29 cellular contexts compared by ENCODE assay signal in genomic region chr7:71886066-71886465, GRCh38.
DNase-seq lines count a peak whose midpoint lies in the region; ATAC-seq, FAIRE-seq and TF ChIP-seq lines count a peak whose summit lies in the region.
"Had no signal": no experiment of that assay in that cellular context is flagged by ENCODE, and none has a peak within 500 bp of the region (broad histone marks: within the 10 kb centered on the region; RNA-seq: fewer than 3 reads in every experiment).

No MANE protein-coding gene starts in this region.

- TF ChIP-seq CTCF in chondrocyte (IDR thresholded peaks at IDR 0.05) (no peak), pancreas (IDR thresholded peaks at IDR 0.05) (no peak)

- no peaks in the 10 kb centered on the region for H3K9me3 ChIP-seq in pancreas
- H3K9me3 ChIP-seq: prostate gland had no signal

- intact Hi-C loops in pancreas (cut with DNase I), result no loop called here
- intact Hi-C loops in left cardiac atrium (cut with DNase I), result no loop called here

- H3K27ac ChIP-seq in pancreas, result no peak overlapping the region
- H3K27ac ChIP-seq: neutrophil, prostate gland, WERI-Rb-1 had no signal

- peaks cover 7% of the 10 kb centered on the region for H3K4me1 Mint-ChIP-seq in chondrocyte (ENCODE audit: low read depth)
- H3K4me1 Mint-ChIP-seq: activated CD4-positive, alpha-beta T cell treated with anti-CD3 and anti-CD28 coated beads, Interleukin-2, amount 10 ng/mL, durations not matched to agents 24 days and 14 days; CD8-positive, alpha-beta memory T cell had no signal

- CTCF ChIA-PET in HEK293T (lab: Yijun Ruan, JAX), result no interaction called here

- peaks cover 15% of the 10 kb centered on the region for H3K27me3 Mint-ChIP-seq in chondrocyte (ENCODE audit: low read depth)
- H3K27me3 Mint-ChIP-seq: activated CD4-positive, alpha-beta T cell treated with anti-CD3 and anti-CD28 coated beads, Interleukin-2, amount 10 ng/mL, durations not matched to agents 24 days and 14 days; activated T-cell treated with anti-CD3 and anti-CD28 coated beads, Interleukin-2, amount 50 U/mL, for 24 hours; CD8-positive, alpha-beta memory T cell had no signal

- no peak overlapping the region for H3K27ac Mint-ChIP-seq in chondrocyte (ENCODE audit: unreplicated experiment)
- H3K27ac Mint-ChIP-seq: activated CD4-positive, alpha-beta T cell treated with anti-CD3 and anti-CD28 coated beads, Interleukin-2, amount 10 ng/mL, durations not matched to agents 24 days and 14 days; activated T-cell treated with anti-CD3 and anti-CD28 coated beads, Interleukin-2, amount 50 U/mL, for 24 hours; CD8-positive, alpha-beta memory T cell had no signal

- 49 to 58% methylated on average over 7 of the region's 7 CpGs for WGBS in pancreas, 2 donors

- H3K4me1 ChIP-seq in pancreas, result no peaks in the 10 kb centered on the region
- H3K4me1 ChIP-seq: prostate gland had no signal

- H3K36me3 ChIP-seq in pancreas, result no peaks in the 10 kb centered on the region
- H3K36me3 ChIP-seq: neutrophil, prostate gland, WERI-Rb-1 had no signal

- no peak for ATAC-seq in HG03460 (IDR thresholded peaks at IDR 0.05; ENCODE audit: unreplicated experiment)
- no peak for ATAC-seq in pancreas
- no peak for ATAC-seq in HG03159 (IDR thresholded peaks at IDR 0.05; ENCODE audit: unreplicated experiment)
- ATAC-seq in left cardiac atrium, result no peak
- ATAC-seq: left colon, PC-3 had no signal

- peaks cover 2% of the 10 kb centered on the region for H3K36me3 Mint-ChIP-seq in chondrocyte (ENCODE audit: low read depth)
- H3K36me3 Mint-ChIP-seq: brain; CD8-positive, alpha-beta memory T cell had no signal

- no peak overlapping the region for H3K4me3 ChIP-seq in pancreas
- H3K4me3 ChIP-seq: prostate gland had no signal

- no peaks in the 10 kb centered on the region for H3K27me3 ChIP-seq in pancreas
- H3K27me3 ChIP-seq: neutrophil had no signal

- POLR2A ChIA-PET in HEK293T (lab: Yijun Ruan, JAX), result no interaction called here

- peak; percentile 38 for DNase-seq in Ammon's horn (ENCODE audit: low spot score)
- DNase-seq in HEK293T (ENCODE audit: extremely low spot score), result no peak
- no peak for DNase-seq in chondrocyte (ENCODE audit: low spot score)
- DNase-seq in inferior parietal cortex (ENCODE audit: extremely low spot score), result peak; percentile 5
- no peak for DNase-seq in pancreas
- no peak for DNase-seq in left cardiac atrium
- DNase-seq: 8988T; activated CD4-positive, alpha-beta T cell treated with anti-CD3 and anti-CD28 coated beads, Interleukin-2, amount 10 ng/mL, durations not matched to agents 24 days and 14 days; activated T-cell treated with anti-CD3 and anti-CD28 coated beads, Interleukin-2, amount 50 U/mL, for 24 hours; CD8-positive, alpha-beta memory T cell; effector memory CD4-positive, alpha-beta T cell; foreskin fibroblast; GDM1; H7; left colon; mammary epithelial cell; NCI-H510A; NK-92 treated with Interleukin-12 subunit alpha and Interleukin-12 subunit beta, amount 100 ng/mL, for 24 hours; PC-3; Right ventricle myocardium superior; stimulated activated CD4-positive, alpha-beta T cell treated with anti-CD3 and anti-CD28 coated beads, Interleukin-15, amount 100 ng/mL, for 24 hours; stimulated activated naive CD4-positive, alpha-beta T cell treated with Interleukin-2 at 50 U/mL for 16 hours; T-helper 9 cell; WERI-Rb-1 had no signal

- peaks cover 23% of the 10 kb centered on the region for H3K9me3 Mint-ChIP-seq in chondrocyte (ENCODE audit: low read depth)

- FAIRE-seq in pancreas (lab: Jason Lieb, UNC), result no peak

- peak overlapping the region; percentile 48 for H3K4me3 Mint-ChIP-seq in chondrocyte (ENCODE audit: unreplicated experiment)
- H3K4me3 Mint-ChIP-seq: activated CD4-positive, alpha-beta T cell treated with anti-CD3 and anti-CD28 coated beads, Interleukin-2, amount 10 ng/mL, durations not matched to agents 24 days and 14 days; activated T-cell treated with anti-CD3 and anti-CD28 coated beads, Interleukin-2, amount 50 U/mL, for 24 hours; CD8-positive, alpha-beta memory T cell had no signal

TF ChIP-seq in HEK293T, 16 proteins besides CTCF, POLR2A, EP300 and RAD21:
- TF ChIP-seq FOXA1 (IDR thresholded peaks at IDR 0.05) (no peak), BHLHE40 (IDR thresholded peaks at IDR 0.05; ENCODE audit: borderline replicate concordance) (no peak), CTBP1 (IDR thresholded peaks at IDR 0.05; ENCODE audit: borderline replicate concordance) (no peak), NFRKB (IDR thresholded peaks at IDR 0.05) (no peak), HDGF (IDR thresholded peaks at IDR 0.05; ENCODE audit: borderline replicate concordance) (no peak), SUZ12 (IDR thresholded peaks at IDR 0.05) (no peak), ARNT (IDR thresholded peaks at IDR 0.05) (no peak)
- TF ChIP-seq, protein P1, sequence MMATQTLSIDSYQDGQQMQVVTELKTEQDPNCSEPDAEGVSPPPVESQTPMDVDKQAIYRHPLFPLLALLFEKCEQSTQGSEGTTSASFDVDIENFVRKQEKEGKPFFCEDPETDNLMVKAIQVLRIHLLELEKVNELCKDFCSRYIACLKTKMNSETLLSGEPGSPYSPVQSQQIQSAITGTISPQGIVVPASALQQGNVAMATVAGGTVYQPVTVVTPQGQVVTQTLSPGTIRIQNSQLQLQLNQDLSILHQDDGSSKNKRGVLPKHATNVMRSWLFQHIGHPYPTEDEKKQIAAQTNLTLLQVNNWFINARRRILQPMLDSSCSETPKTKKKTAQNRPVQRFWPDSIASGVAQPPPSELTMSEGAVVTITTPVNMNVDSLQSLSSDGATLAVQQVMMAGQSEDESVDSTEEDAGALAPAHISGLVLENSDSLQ (IDR thresholded peaks at IDR 0.05), result peak; percentile 13; the same call in 1 of the 2 replicates

Comparison
In these comparisons a context has a peak if more than half of its experiments do, and no peak if none do; other contexts are left out.
1. DNase-seq: peak in Ammon's horn (single experiment) and inferior parietal cortex (single experiment); none in HEK293T (single experiment), chondrocyte (single experiment), pancreas (0 of 6) and left cardiac atrium (single experiment).